Comparison of ENCODE assay signal across 26 cellular contexts in genomic region chr12:22494319-22494718, GRCh38.
"Had no signal": no experiment of that assay in that cellular context is flagged by ENCODE, and none has a peak within 500 bp of the region (broad histone marks: within the 10 kb centered on the region; RNA-seq: fewer than 3 reads in every experiment).

No MANE protein-coding gene starts in this region.

- H3K27ac ChIP-seq: adrenal gland, breast epithelium, KMS-11, Peyer's patch, RWPE1, SJSA1 had no signal

- H3K27me3 ChIP-seq: adrenal gland, breast epithelium, MG63, Peyer's patch, SJSA1 had no signal

- H3K9ac ChIP-seq: KMS-11 had no signal

- ATAC-seq: activated CD8-positive, alpha-beta T cell treated with anti-CD3 and anti-CD28 coated beads, Interleukin-2, amount 10 ng/mL, durations not matched to agents 7 days and 5 days; SK-N-SH treated with all-trans-retinoic acid at 6 μM for 48 hours; WTC11 had no signal

- H3K4me3 ChIP-seq: adrenal gland, breast epithelium, MG63, Peyer's patch, SJSA1 had no signal

- DNase-seq: activated CD4-positive, alpha-beta T cell treated with anti-CD3 and anti-CD28 coated beads for 48 hours; activated CD4-positive, alpha-beta T cell treated with anti-CD3 and anti-CD28 coated beads, Interleukin-2, amount 50 U/mL, for 4 hours; activated CD4-positive, CD25-positive, alpha-beta regulatory T cell treated with anti-CD3 and anti-CD28 coated beads, Interleukin-2, amount 50 U/mL, for 72 hours; activated CD8-positive, alpha-beta memory T cell treated with anti-CD3 and anti-CD28 coated beads, Interleukin-2, amount 50 U/mL, for 48 hours; activated CD8-positive, alpha-beta T cell treated with anti-CD3 and anti-CD28 coated beads, Interleukin-2, amount 10 ng/mL, durations not matched to agents 7 days and 5 days; activated naive CD4-positive, alpha-beta T cell treated with anti-CD3 and anti-CD28 coated beads, Interleukin-2, amount 50 U/mL, for 16 hours; activated naive CD8-positive, alpha-beta T cell treated with anti-CD3 and anti-CD28 coated beads, Interleukin-2, amount 10 ng/mL, durations not matched to agents 7 days and 5 days; activated T-cell treated with anti-CD3 and anti-CD28 coated beads, Interleukin-2, amount 50 U/mL, for 1 hour; adrenal gland; aorta; caudate nucleus; MG63; MV-4-11; NCI-H1092 treated with DMSO at 0.1 percent for 48 hours; NCI-H1417 treated with DMSO at 0.1 percent for 48 hours; NCI-H2029; NCI-H510A treated with DMSO at 0.1 percent for 48 hours; Peyer's patch; Right ventricle myocardium superior; SW 1271 had no signal

- H3K9me3 ChIP-seq: breast epithelium, MG63, Peyer's patch, SJSA1 had no signal

- H3K4me1 ChIP-seq: adrenal gland, breast epithelium, Peyer's patch, SJSA1 had no signal

- H3K4me2 ChIP-seq: KMS-11 had no signal
